In genomic region chr22:22180738-22181514, GRCh38 we compare ENCODE assay signal across 17 cellular contexts.
DNase-seq lines count a peak whose midpoint lies in the region; ATAC-seq, FAIRE-seq and TF ChIP-seq lines count a peak whose summit lies in the region.
"Had no signal": no experiment of that assay in that cellular context is flagged by ENCODE, and none has a peak within 500 bp of the region (broad histone marks: within the 10 kb centered on the region; RNA-seq: fewer than 3 reads in every experiment).

No MANE protein-coding gene starts in this region.

- no peak overlapping the region for H3K4me3 Mint-ChIP-seq in stimulated activated naive B cell treated with anti-CD40 and anti-IgM and Interleukin-4, amounts not matched to agents 10 μg/mL and 1 μg/mL and 100 μg/mL, for 72 hours
- H3K4me3 Mint-ChIP-seq in effector memory CD8-positive, alpha-beta T cell = no peak overlapping the region

- no peaks in the 10 kb centered on the region for H3K79me1 ChIP-seq in neuronal stem cell (ENCODE audit: low read depth, low read length)

- DNase-seq in DMS53 (lab: John Stamatoyannopoulos, UW) = peak; percentile 77
- no peak for DNase-seq in bronchial epithelial cell (ENCODE audit: low read depth)
- DNase-seq in kidney tubule cell (ENCODE audit: low spot score) = peak; percentile 67
- no peak for DNase-seq in stimulated activated naive B cell treated with anti-CD40 and anti-IgM and Interleukin-4, amounts not matched to agents 10 μg/mL and 1 μg/mL and 100 μg/mL, for 72 hours
- DNase-seq in foreskin melanocyte = no peak
- DNase-seq in neuronal stem cell (ENCODE audit: low spot score) = no peak
- no peak for DNase-seq in effector memory CD8-positive, alpha-beta T cell
- DNase-seq: Calu3, DND-41, GF-D8, GOT3, NCI-H1417 treated with DMSO at 0.1 percent for 48 hours, NCI-H2029 treated with DMSO at 0.1 percent for 48 hours, NCI-H524 treated with DMSO at 0.1 percent for 48 hours, PC-3 had no signal

- H3K27me3 ChIP-seq in bronchial epithelial cell (ENCODE audit: control insufficient read depth, insufficient read depth, low read length) = peaks cover 2% of the 10 kb centered on the region
- peaks cover 0 to 63% (median 55%) of the 10 kb centered on the region in 3 experiments for H3K27me3 ChIP-seq in neuronal stem cell (ENCODE audit: control insufficient read depth in 3 of 3, insufficient read depth in 3 of 3, low read depth in 1 of 3, low read length in 3 of 3)

- H3K18ac ChIP-seq in neuronal stem cell (ENCODE audit: low read length) = no peak overlapping the region

- H3K4me3 ChIP-seq in bronchial epithelial cell (ENCODE audit: low read depth, low read length) (no peak overlapping the region), neuronal stem cell (ENCODE audit: low read length in 2 of 2) (no peak overlapping the region)

- H3K36me3 ChIP-seq in bronchial epithelial cell (ENCODE audit: control insufficient read depth, insufficient read depth, low read length) (no peaks in the 10 kb centered on the region), neuronal stem cell (replicated peaks in 1 of 2; ENCODE audit: control insufficient read depth in 2 of 2, insufficient read depth in 2 of 2, low read length in 2 of 2) (no peaks in the 10 kb centered on the region)

- FAIRE-seq in bronchial epithelial cell (lab: Jason Lieb, UNC) = peak; percentile 32

- H2BK5ac ChIP-seq in neuronal stem cell (ENCODE audit: low read length) = no peak overlapping the region

- TF ChIP-seq CTCF in bronchial epithelial cell (IDR thresholded peaks at IDR 0.05; ENCODE audit: insufficient read depth, low read length, severe bottlenecking) = no peak

- H3K23ac ChIP-seq in neuronal stem cell (ENCODE audit: low read depth, low read length, poor library complexity) = no peak overlapping the region

- no peak for ATAC-seq in stimulated activated naive B cell treated with anti-CD40 and anti-IgM and Interleukin-4, amounts not matched to agents 10 μg/mL and 1 μg/mL and 100 μg/mL, for 72 hours (replicated peaks)
- ATAC-seq in effector memory CD8-positive, alpha-beta T cell (replicated peaks) = no peak
- ATAC-seq: PC-3 had no signal

- H2BK120ac ChIP-seq in neuronal stem cell (ENCODE audit: low read depth, low read length) = no peak overlapping the region

- no CpG with 5 or more reads among the region's 6 CpGs for WGBS in neuronal stem cell (ENCODE audit: extremely low coverage in 2 of 2, insufficient read length in 2 of 2, insufficient replicate concordance in 1 of 2), 2 donors

- no peak overlapping the region for H3K14ac ChIP-seq in neuronal stem cell (ENCODE audit: low read length)

- H2AK5ac ChIP-seq in neuronal stem cell (ENCODE audit: low read depth, low read length) = no peak overlapping the region

- H3K36me3 Mint-ChIP-seq in stimulated activated naive B cell treated with anti-CD40 and anti-IgM and Interleukin-4, amounts not matched to agents 10 μg/mL and 1 μg/mL and 100 μg/mL, for 72 hours = no peaks in the 10 kb centered on the region
- H3K36me3 Mint-ChIP-seq in effector memory CD8-positive, alpha-beta T cell (ENCODE audit: insufficient read depth) = no peaks in the 10 kb centered on the region

- H3K9me3 Mint-ChIP-seq in stimulated activated naive B cell treated with anti-CD40 and anti-IgM and Interleukin-4, amounts not matched to agents 10 μg/mL and 1 μg/mL and 100 μg/mL, for 72 hours = no peaks in the 10 kb centered on the region
- no peaks in the 10 kb centered on the region for H3K9me3 Mint-ChIP-seq in effector memory CD8-positive, alpha-beta T cell
- H3K9me3 Mint-ChIP-seq: IgD-negative memory B cell had no signal

- H3K4me1 Mint-ChIP-seq in stimulated activated naive B cell treated with anti-CD40 and anti-IgM and Interleukin-4, amounts not matched to agents 10 μg/mL and 1 μg/mL and 100 μg/mL, for 72 hours = peaks cover 44 to 59% of the 10 kb centered on the region in 2 donors
- H3K4me1 Mint-ChIP-seq in effector memory CD8-positive, alpha-beta T cell (ENCODE audit: low read depth in 2 of 2) = no peaks in the 10 kb centered on the region

- H3K27ac Mint-ChIP-seq in stimulated activated naive B cell treated with anti-CD40 and anti-IgM and Interleukin-4, amounts not matched to agents 10 μg/mL and 1 μg/mL and 100 μg/mL, for 72 hours = peak overlapping the region; percentile 56
- no peak overlapping the region for H3K27ac Mint-ChIP-seq in effector memory CD8-positive, alpha-beta T cell
- H3K27ac Mint-ChIP-seq: IgD-negative memory B cell had no signal

- no peak overlapping the region for H3K4ac ChIP-seq in neuronal stem cell (ENCODE audit: low read length)

- no peak overlapping the region for H2BK12ac ChIP-seq in neuronal stem cell (ENCODE audit: low read length)

- H2AFZ ChIP-seq in neuronal stem cell (ENCODE audit: low read length) = no peak overlapping the region

- no peaks in the 10 kb centered on the region for H3K27me3 Mint-ChIP-seq in stimulated activated naive B cell treated with anti-CD40 and anti-IgM and Interleukin-4, amounts not matched to agents 10 μg/mL and 1 μg/mL and 100 μg/mL, for 72 hours
- H3K27me3 Mint-ChIP-seq in effector memory CD8-positive, alpha-beta T cell = peaks cover 64 to 92% of the 10 kb centered on the region in 2 donors
- H3K27me3 Mint-ChIP-seq: IgD-negative memory B cell had no signal

- no peak overlapping the region for H2BK15ac ChIP-seq in neuronal stem cell (ENCODE audit: low read length)

- H3K4me1 ChIP-seq in neuronal stem cell (ENCODE audit: control insufficient read depth in 2 of 2, insufficient read depth in 1 of 2, low read depth in 1 of 2, low read length in 2 of 2) = no peaks in the 10 kb centered on the region

- no peak overlapping the region for H3K9ac ChIP-seq in neuronal stem cell (ENCODE audit: low read depth, low read length, poor library complexity)

- no peak overlapping the region for H3K4me2 ChIP-seq in neuronal stem cell (ENCODE audit: insufficient read depth, low read length, poor library complexity, severe bottlenecking)

- no peak overlapping the region for H4K91ac ChIP-seq in neuronal stem cell (ENCODE audit: low read depth, low read length, poor library complexity)

- H3K27ac ChIP-seq in neuronal stem cell (replicated peaks; ENCODE audit: low read length) = no peak overlapping the region
- H3K27ac ChIP-seq: C4-2B had no signal

- H4K8ac ChIP-seq in neuronal stem cell (ENCODE audit: low read depth, low read length) = no peak overlapping the region

- no peaks in the 10 kb centered on the region for H3K9me3 ChIP-seq in neuronal stem cell (replicated peaks in 1 of 2; ENCODE audit: control insufficient read depth in 2 of 2, insufficient read depth in 1 of 2, low read depth in 1 of 2, low read length in 2 of 2)

Comparison
In these comparisons a context has a peak if more than half of its experiments do, and no peak if none do; other contexts are left out.
1. DNase-seq: peak in DMS53 (single experiment) and kidney tubule cell (single experiment); none in bronchial epithelial cell (single experiment), stimulated activated naive B cell treated with anti-CD40 and anti-IgM and Interleukin-4, amounts not matched to agents 10 μg/mL and 1 μg/mL and 100 μg/mL, for 72 hours (single experiment), foreskin melanocyte (single experiment), neuronal stem cell (single experiment) and effector memory CD8-positive, alpha-beta T cell (0 of 3).